Comparison of ENCODE assay signal across 3 cellular contexts in genomic region chr5:1418238-1418920, GRCh38.
TF ChIP-seq lines count a peak whose summit lies in the region.

No MANE protein-coding gene starts in this region.

TF ChIP-seq in H1, 55 proteins besides CTCF, POLR2A, EP300 and RAD21:
- no peak for TF ChIP-seq SIRT6 (IDR thresholded peaks at IDR 0.05; ENCODE audit: low read length)
- TF ChIP-seq TAF7 (optimal IDR thresholded peaks at IDR 0.05; ENCODE audit: borderline replicate concordance, low read depth, low read length): no peak
- no peak for TF ChIP-seq BACH1 (IDR thresholded peaks at IDR 0.05; ENCODE audit: low read length)
- TF ChIP-seq CHD2 (IDR thresholded peaks at IDR 0.05; ENCODE audit: low read length): no peak
- TF ChIP-seq TCF12 (IDR thresholded peaks at IDR 0.05; ENCODE audit: low read depth, low read length): no peak
- TF ChIP-seq GTF2F1 (IDR thresholded peaks at IDR 0.05; ENCODE audit: borderline replicate concordance, low read depth, low read length): no peak
- no peak for TF ChIP-seq USF2 (IDR thresholded peaks at IDR 0.05; ENCODE audit: low read length)
- TF ChIP-seq HDAC2 (IDR thresholded peaks at IDR 0.05; ENCODE audit: borderline replicate concordance in 1 of 2, low read depth in 2 of 2, low read length in 2 of 2): no peak
- TF ChIP-seq ZNF274 (IDR thresholded peaks at IDR 0.05; ENCODE audit: borderline replicate concordance, extremely low read depth, low read length): no peak
- TF ChIP-seq EGR1 (IDR thresholded peaks at IDR 0.05; ENCODE audit: borderline replicate concordance, low read depth, low read length): no peak
- no peak for TF ChIP-seq NRF1 (IDR thresholded peaks at IDR 0.05; ENCODE audit: low read depth, low read length)
- TF ChIP-seq TEAD4 (IDR thresholded peaks at IDR 0.05; ENCODE audit: low read depth, low read length): no peak
- no peak for TF ChIP-seq YY1 (IDR thresholded peaks at IDR 0.05; ENCODE audit: low read depth, low read length)
- TF ChIP-seq CEBPB (IDR thresholded peaks at IDR 0.05; ENCODE audit: low read depth, low read length): no peak
TF ChIP-seq in H1: peak in this region for 0.

TF ChIP-seq in neural cell, 6 proteins besides CTCF, POLR2A, EP300 and RAD21:
- TF ChIP-seq EZH2 (IDR thresholded peaks at IDR 0.05; ENCODE audit: borderline replicate concordance, insufficient read depth, low read length, poor library complexity, severe bottlenecking): no peak
- TF ChIP-seq POLR2AphosphoS5 (IDR thresholded peaks at IDR 0.05): no peak
- TF ChIP-seq MXI1 (conservative IDR thresholded peaks at IDR 0.05; ENCODE audit: poor library complexity, severe bottlenecking): no peak
- TF ChIP-seq REST (IDR thresholded peaks at IDR 0.05; ENCODE audit: borderline replicate concordance): no peak
- TF ChIP-seq SMC3 (conservative IDR thresholded peaks at IDR 0.05; ENCODE audit: poor library complexity): no peak
- no peak for TF ChIP-seq TAF1 (IDR thresholded peaks at IDR 0.05; ENCODE audit: low read depth)

TF ChIP-seq in GM23338, 12 proteins besides CTCF, POLR2A, EP300 and RAD21:
- TF ChIP-seq REST (IDR thresholded peaks at IDR 0.05; ENCODE audit: unreplicated experiment) (no peak), STAT1 (IDR thresholded peaks at IDR 0.05; ENCODE audit: unreplicated experiment) (no peak), ETS1 (IDR thresholded peaks at IDR 0.05) (no peak), ZNF462 (CRISPR knock-in tag; IDR thresholded peaks at IDR 0.05) (no peak), JUNB (IDR thresholded peaks at IDR 0.05; ENCODE audit: unreplicated experiment) (no peak), NANOG (IDR thresholded peaks at IDR 0.05; ENCODE audit: borderline replicate concordance) (no peak), CREB1 (CRISPR knock-in tag; IDR thresholded peaks at IDR 0.05; ENCODE audit: low read depth) (no peak), EZH2phosphoT487 (IDR thresholded peaks at IDR 0.05; ENCODE audit: unreplicated experiment) (no peak), ZNF114 (CRISPR knock-in tag; IDR thresholded peaks at IDR 0.05) (no peak), ZNF331 (CRISPR knock-in tag; IDR thresholded peaks at IDR 0.05; ENCODE audit: low read depth) (no peak), EZH2 (IDR thresholded peaks at IDR 0.05; ENCODE audit: low read depth, unreplicated experiment) (no peak)
